ENCODE assay signal across 9 cellular contexts in the genomic region with DNA sequence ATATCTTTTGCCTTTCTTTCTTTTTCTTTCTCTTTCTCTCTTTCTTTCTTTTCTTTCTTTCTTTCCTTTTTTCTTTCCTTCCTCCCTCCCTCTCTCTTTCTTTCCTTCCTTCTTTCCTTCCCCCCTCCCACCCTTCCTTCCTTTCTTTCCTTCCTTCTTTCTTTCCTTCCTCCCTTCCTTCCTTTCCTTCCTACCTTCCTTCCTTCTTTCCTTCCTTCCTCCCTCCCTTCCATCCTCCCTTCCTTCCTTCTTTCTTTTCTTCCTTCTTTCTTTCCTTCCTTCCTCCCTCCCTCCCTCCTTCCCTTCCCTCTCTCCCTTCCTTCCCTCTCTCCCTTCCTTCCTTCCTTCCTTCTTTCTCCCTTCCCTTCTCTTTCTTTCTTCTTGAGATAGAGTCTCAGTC. TPM values are rescaled to one million over a fixed set of nuclear protein-coding genes. Genes with fewer than 3 reads are reported as not detected.
"Had no signal": no experiment of that assay in that cellular context is flagged by ENCODE, and none has a peak within 500 bp of the region (broad histone marks: within the 10 kb centered on the region; RNA-seq: fewer than 3 reads in every experiment).

No MANE protein-coding gene starts in this region.

- H3K4me1 Mint-ChIP-seq: IgD-negative memory B cell had no signal

- ATAC-seq: HepG2 had no signal

- H3K27ac Mint-ChIP-seq: IgD-negative memory B cell had no signal

- DNase-seq: IMR-90, KBM-7, KG1 had no signal

- FAIRE-seq: HepG2, HTR-8/SVneo had no signal

- H3K4me3 Mint-ChIP-seq: IgD-negative memory B cell had no signal

- H3K36me3 Mint-ChIP-seq: IgD-negative memory B cell had no signal

- H3K4me2 ChIP-seq: KMS-11 had no signal

- H3K9ac ChIP-seq: KMS-11 had no signal

- H3K27ac ChIP-seq: HL-60, KMS-11 had no signal

RNA-seq across cellular contexts. Expression of a gene that starts 25.5 kb away (rescaled TPM):
- total RNA-seq: HepG2, HT-29, IMR-90 had no signal
- polyA plus RNA-seq: HepG2, IgD-negative memory B cell, IMR-90 had no signal
